ENCODE assay signal across 25 cellular contexts in the genomic region with DNA sequence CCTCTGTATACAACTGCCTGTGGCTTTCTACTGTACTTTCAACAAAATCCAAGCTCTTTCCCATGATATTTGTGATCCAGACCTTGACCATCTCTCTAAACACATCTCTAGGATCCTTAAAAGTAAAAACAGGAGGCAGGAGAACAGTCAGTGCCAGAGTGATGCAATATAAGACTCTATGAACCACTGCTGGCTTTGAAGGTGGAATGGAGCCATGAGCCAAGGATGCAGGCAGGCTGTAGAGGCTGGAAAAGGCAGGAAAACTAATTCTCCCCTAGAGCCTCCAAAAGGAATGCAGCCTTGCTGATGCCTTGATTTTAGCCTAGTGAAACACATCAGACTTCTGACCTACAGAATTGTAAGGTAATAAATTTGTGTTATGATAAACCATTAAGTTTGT. TPM values are rescaled to one million over a fixed set of nuclear protein-coding genes. Genes with fewer than 3 reads are reported as not detected.
DNase-seq lines count a peak whose midpoint lies in the region; ATAC-seq and TF ChIP-seq lines count a peak whose summit lies in the region.
"Had no signal": no experiment of that assay in that cellular context is flagged by ENCODE, and none has a peak within 500 bp of the region (broad histone marks: within the 10 kb centered on the region; RNA-seq: fewer than 3 reads in every experiment).

No MANE protein-coding gene starts in this region.

- TF ChIP-seq POLR2A in thyroid gland (IDR thresholded peaks at IDR 0.05) = no peak

- TF ChIP-seq CTCF in epithelial cell of esophagus (IDR thresholded peaks at IDR 0.05; ENCODE audit: insufficient read depth, low read depth, low read length, missing control alignments) = no peak
- no peak for TF ChIP-seq CTCF in thyroid gland (IDR thresholded peaks at IDR 0.05)

- peaks cover 8 to 9% of the 10 kb centered on the region in 2 donors for H3K4me1 ChIP-seq in thyroid gland
- H3K4me1 ChIP-seq: BE2C, left lung, upper lobe of left lung had no signal

- no peaks in the 10 kb centered on the region for H3K36me3 ChIP-seq in thyroid gland
- H3K36me3 ChIP-seq: ascending aorta, BE2C, heart left ventricle, left lung, stomach, upper lobe of left lung had no signal

- H3K9me3 ChIP-seq in thyroid gland = no peaks in the 10 kb centered on the region
- H3K9me3 ChIP-seq: ascending aorta, BE2C, heart left ventricle, left lung, stomach, upper lobe of left lung had no signal

- DNase-seq in Right ventricle myocardium inferior (ENCODE audit: missing footprints) = no peak
- no peak for DNase-seq in cardiac septum (ENCODE audit: low spot score)
- peak; percentile 2 for DNase-seq in epithelial cell of esophagus (ENCODE audit: low read depth)
- DNase-seq in iris pigment epithelial cell (ENCODE audit: low read depth) = peak; percentile 19
- DNase-seq in thyroid gland = peak; percentile 54 to 66
- DNase-seq: 8988T; activated CD4-positive, alpha-beta T cell treated with anti-CD3 and anti-CD28 coated beads for 48 hours; activated naive CD4-positive, alpha-beta T cell treated with anti-CD3 and anti-CD28 coated beads, Interleukin-2, amount 10 ng/mL, durations not matched to agents 7 days and 5 days; activated T-cell treated with anti-CD3 and anti-CD28 coated beads, Interleukin-2, amount 50 U/mL, for 72 hours; BE2C; DMS79; effector CD4-positive, alpha-beta T cell; heart left ventricle; left lung; NCI-H1436; NCI-H510A treated with DMSO at 0.1 percent for 48 hours; NK-92 treated with Interleukin-12 subunit alpha and Interleukin-12 subunit beta, amount 100 ng/mL, for 24 hours; retina; stimulated activated CD4-positive, alpha-beta T cell treated with anti-CD3 and anti-CD28 coated beads, Interleukin-12 subunit alpha, Interleukin-12 subunit beta, amount 100 ng/mL, for 4 hours; stomach; upper lobe of left lung had no signal

- H3K4me3 ChIP-seq in epithelial cell of esophagus (ENCODE audit: low read length) (no peak overlapping the region), thyroid gland (replicated peaks in 1 of 3) (no peak overlapping the region)
- H3K4me3 ChIP-seq: ascending aorta, heart left ventricle, left lung, stomach, upper lobe of left lung had no signal

- ATAC-seq in Right ventricle myocardium inferior (peak; percentile 80), GM18517 (IDR thresholded peaks at IDR 0.05; ENCODE audit: unreplicated experiment) (no peak), esophagus mucosa (no peak), HG02763 (IDR thresholded peaks at IDR 0.05; ENCODE audit: unreplicated experiment) (no peak)
- ATAC-seq: activated T-cell treated with anti-CD3 and anti-CD28 coated beads, Interleukin-2, amount 50 U/mL, for 72 hours; left lung had no signal

- H3K27ac ChIP-seq in thyroid gland = peak overlapping the region; percentile 2 to 59 (median 41)
- H3K27ac ChIP-seq: ascending aorta, heart left ventricle, left lung, stomach, upper lobe of left lung had no signal

- no peaks in the 10 kb centered on the region for H3K27me3 ChIP-seq in thyroid gland
- H3K27me3 ChIP-seq: ascending aorta, BE2C, heart left ventricle, left lung, stomach, upper lobe of left lung had no signal

- intact Hi-C loops in Right ventricle myocardium inferior (cut with DNase I) = no loop called here
- intact Hi-C loops in cardiac septum (cut with DNase I) = no loop called here
- intact Hi-C loops in thyroid gland (cut with DNase I) = no loop called here

RNA-seq across cellular contexts. Expression of a gene that starts 45.5 kb away (rescaled TPM):
- 12.4 TPM for total RNA-seq in Right ventricle myocardium inferior
- 0.40 TPM for total RNA-seq in cardiac septum
- total RNA-seq in thyroid gland = 10 to 100 TPM in 2 of 4 donors, 1 to 10 TPM in 2; 5.9 to 15.9 (median 9.7) TPM
- total RNA-seq in esophagus mucosa = not detected

Comparison
In these comparisons a context has a peak if more than half of its experiments do, and no peak if none do; other contexts are left out.
1. DNase-seq: peak in epithelial cell of esophagus (single experiment), iris pigment epithelial cell (single experiment) and thyroid gland (2 of 2); none in Right ventricle myocardium inferior (single experiment) and cardiac septum (single experiment).